ENCODE assay signal across 1 cellular context in the genomic region with DNA sequence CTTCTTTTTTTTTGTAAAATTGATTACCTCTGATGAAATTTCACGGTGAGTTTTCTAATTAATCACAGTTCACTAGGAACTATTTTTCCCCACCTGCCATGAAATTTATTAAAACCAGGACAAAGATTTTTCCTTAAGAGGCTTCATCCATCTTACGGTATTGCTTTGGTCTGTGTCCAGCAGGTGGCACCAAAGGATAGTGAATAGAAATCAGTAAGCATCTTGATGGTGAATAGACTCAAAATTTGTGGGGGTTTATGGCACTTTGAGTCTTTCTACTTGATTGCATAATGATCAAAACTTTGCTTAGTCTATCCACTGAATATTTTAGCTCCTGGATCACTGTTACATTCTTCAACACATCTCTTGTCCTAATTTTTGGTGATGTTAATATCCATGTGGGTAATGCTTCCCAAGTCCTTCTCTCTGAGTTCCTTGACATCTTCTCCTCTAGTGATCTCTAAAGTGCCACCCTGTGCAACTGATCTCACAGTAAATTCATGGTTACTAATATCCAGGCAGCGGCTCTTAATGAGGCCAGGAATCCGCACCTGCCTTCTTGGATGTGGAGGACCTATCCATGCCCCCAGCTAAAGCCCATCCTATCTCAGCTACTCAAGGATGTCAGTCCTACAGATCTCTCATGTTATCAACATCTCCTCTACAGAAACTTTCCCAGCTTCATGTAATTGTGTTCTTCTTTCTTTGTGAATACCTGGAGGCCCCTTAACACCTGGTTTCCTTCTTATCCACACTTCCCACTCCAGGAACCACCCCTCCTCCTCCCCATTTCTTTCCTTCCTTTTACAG.
TF ChIP-seq lines count a peak whose summit lies in the region.

No MANE protein-coding gene starts in this region.

TF ChIP-seq in Ishikawa, 13 proteins besides CTCF, POLR2A, EP300 and RAD21 (continued from another document):
- TF ChIP-seq, protein P1, sequence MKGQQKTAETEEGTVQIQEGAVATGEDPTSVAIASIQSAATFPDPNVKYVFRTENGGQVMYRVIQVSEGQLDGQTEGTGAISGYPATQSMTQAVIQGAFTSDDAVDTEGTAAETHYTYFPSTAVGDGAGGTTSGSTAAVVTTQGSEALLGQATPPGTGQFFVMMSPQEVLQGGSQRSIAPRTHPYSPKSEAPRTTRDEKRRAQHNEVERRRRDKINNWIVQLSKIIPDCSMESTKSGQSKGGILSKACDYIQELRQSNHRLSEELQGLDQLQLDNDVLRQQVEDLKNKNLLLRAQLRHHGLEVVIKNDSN (IDR thresholded peaks at IDR 0.05) = no peak
- TF ChIP-seq NFIC (IDR thresholded peaks at IDR 0.05) = no peak
- no peak for TF ChIP-seq TCF12 (IDR thresholded peaks at IDR 0.05; ENCODE audit: low read depth)
- no peak for TF ChIP-seq TAF1 (IDR thresholded peaks at IDR 0.05; ENCODE audit: low read depth)
- TF ChIP-seq, protein P2, sequence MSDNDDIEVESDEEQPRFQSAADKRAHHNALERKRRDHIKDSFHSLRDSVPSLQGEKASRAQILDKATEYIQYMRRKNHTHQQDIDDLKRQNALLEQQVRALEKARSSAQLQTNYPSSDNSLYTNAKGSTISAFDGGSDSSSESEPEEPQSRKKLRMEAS (IDR thresholded peaks at IDR 0.05) = no peak
- TF ChIP-seq ZBTB7A (IDR thresholded peaks at IDR 0.05; ENCODE audit: low read depth) = no peak
